ENCODE assay signal across 22 cellular contexts in genomic region chr13:20769091-20769490, GRCh38. TPM values are rescaled to one million over a fixed set of nuclear protein-coding genes. Genes with fewer than 3 reads are reported as not detected.
A peak's percentile ranks its signal among the peaks of the same experiment; 100 is the strongest.
DNase-seq lines count a peak whose midpoint lies in the region; ATAC-seq, FAIRE-seq and TF ChIP-seq lines count a peak whose summit lies in the region.
"Had no signal": no experiment of that assay in that cellular context is flagged by ENCODE, and none has a peak within 500 bp of the region (broad histone marks: within the 10 kb centered on the region; RNA-seq: fewer than 3 reads in every experiment).

No MANE protein-coding gene starts in this region.

- peaks cover 19% of the 10 kb centered on the region for H3K9me3 Mint-ChIP-seq in CD8-positive, alpha-beta T cell

- no peak overlapping the region for H2AFZ ChIP-seq in endothelial cell of umbilical vein (ENCODE audit: low read depth, low read length)

- peaks cover 7% of the 10 kb centered on the region for H3K9me3 ChIP-seq in CD8-positive, alpha-beta T cell (ENCODE audit: low read length)
- H3K9me3 ChIP-seq in endothelial cell of umbilical vein (replicated peaks; ENCODE audit: control insufficient read depth, insufficient read depth, low read length), result no peaks in the 10 kb centered on the region

- no peaks in the 10 kb centered on the region for H4K20me1 ChIP-seq in endothelial cell of umbilical vein (replicated peaks; ENCODE audit: control insufficient read depth, extremely low read depth, insufficient read depth, low read length)
- H4K20me1 ChIP-seq: BLaER1 treated with 17β-estradiol and CSF1 and Interleukin-3, amounts not matched to agents 10 nM and 100 nM had no signal

- no peaks in the 10 kb centered on the region for H3K36me3 ChIP-seq in CD8-positive, alpha-beta T cell (ENCODE audit: insufficient read depth, low read length)
- H3K36me3 ChIP-seq in endothelial cell of umbilical vein (ENCODE audit: control insufficient read depth in 2 of 2, extremely low read depth in 1 of 2, insufficient read depth in 2 of 2, low read length in 2 of 2), result no peaks in the 10 kb centered on the region

- peak overlapping the region; percentile 14 for H3K27ac Mint-ChIP-seq in CD8-positive, alpha-beta T cell

- POLR2A ChIA-PET in CD8-positive, alpha-beta T cell (lab: Charles Lee), result no interaction called here
- POLR2A ChIA-PET in endothelial cell of umbilical vein (lab: Charles Lee), result no interaction called here

- TF ChIP-seq CTCF in 22Rv1 (IDR thresholded peaks at IDR 0.05) (no peak), endothelial cell of umbilical vein (IDR thresholded peaks at IDR 0.05; ENCODE audit: extremely low read depth in 1 of 2, insufficient read depth in 1 of 2, low read depth in 1 of 2, low read length in 2 of 2) (no peak)
- TF ChIP-seq CTCF in CD8-positive, alpha-beta T cell (IDR thresholded peaks at IDR 0.05), result no peak

- H3K4me2 ChIP-seq in endothelial cell of umbilical vein (ENCODE audit: insufficient read depth, low read length), result no peak overlapping the region

- H3K27me3 ChIP-seq in CD8-positive, alpha-beta T cell (ENCODE audit: insufficient read depth, low read length), result no peaks in the 10 kb centered on the region
- no peaks in the 10 kb centered on the region for H3K27me3 ChIP-seq in endothelial cell of umbilical vein (ENCODE audit: control insufficient read depth in 2 of 2, insufficient read depth in 2 of 2, low read length in 2 of 2)
- H3K27me3 ChIP-seq: BLaER1 treated with 17β-estradiol and CSF1 and Interleukin-3, amounts not matched to agents 10 nM and 100 nM had no signal

- H3K4me3 Mint-ChIP-seq in CD8-positive, alpha-beta T cell, result no peak overlapping the region

- peak; percentile 69 for FAIRE-seq in endothelial cell of umbilical vein (lab: Jason Lieb, UNC)
- FAIRE-seq: GM12878, H54 had no signal

- peaks cover 42% of the 10 kb centered on the region for H3K36me3 Mint-ChIP-seq in CD8-positive, alpha-beta T cell

- ATAC-seq in CD8-positive, alpha-beta T cell, result no peak
- no peak for ATAC-seq in HG02973 (IDR thresholded peaks at IDR 0.05; ENCODE audit: unreplicated experiment)
- ATAC-seq in GM18520 (IDR thresholded peaks at IDR 0.05; ENCODE audit: unreplicated experiment), result no peak
- ATAC-seq: GM12878 had no signal

- CTCF ChIA-PET in CD8-positive, alpha-beta T cell (lab: Charles Lee), result interaction anchor here (1.6 kb wide), 1 partner anchor 59 kb away, joined by 4 read pairs; no protein-coding TSS in a partner anchor
- CTCF ChIA-PET in endothelial cell of umbilical vein (lab: Charles Lee), result interaction anchor here (2.1 kb wide), 1 partner anchor 58 kb away, joined by 7 read pairs; no protein-coding TSS in a partner anchor

- TF ChIP-seq POLR2A in endothelial cell of umbilical vein (IDR thresholded peaks at IDR 0.05; ENCODE audit: low read depth, low read length), result peak; percentile 41

- dilution Hi-C loops in endothelial cell of umbilical vein (cut with MboI; ENCODE audit: extremely low pct_ligation_motif_present, low sequenced_read_pairs), result no loop called here

- BruUV-seq in endothelial cell of umbilical vein (replicated peaks; lab: Mats Ljungman, UMichigan), result no TSS peak

- H3K4me3 ChIP-seq in CD8-positive, alpha-beta T cell (ENCODE audit: low read depth, low read length), result no peak overlapping the region
- H3K4me3 ChIP-seq in endothelial cell of umbilical vein (replicated peaks in 1 of 3; ENCODE audit: insufficient read depth in 1 of 3, low read depth in 1 of 3, low read length in 3 of 3), result no peak overlapping the region
- H3K4me3 ChIP-seq: GM12878 had no signal

- H3K27ac ChIP-seq in 22Rv1, result peak overlapping the region; percentile 45
- no peak overlapping the region for H3K27ac ChIP-seq in CD8-positive, alpha-beta T cell (ENCODE audit: low read depth, low read length)
- peak overlapping the region; percentile 31 for H3K27ac ChIP-seq in endothelial cell of umbilical vein (ENCODE audit: insufficient read depth, low read depth, low read length)
- H3K27ac ChIP-seq: BLaER1 treated with 17β-estradiol and CSF1 and Interleukin-3, amounts not matched to agents 10 nM and 100 nM had no signal

- H3K9me1 ChIP-seq in endothelial cell of umbilical vein (replicated peaks; ENCODE audit: control insufficient read depth, extremely low read depth, insufficient read depth, low read length), result no peaks in the 10 kb centered on the region

- peaks cover 24% of the 10 kb centered on the region for H3K4me1 Mint-ChIP-seq in CD8-positive, alpha-beta T cell (ENCODE audit: low read depth)

- peaks cover 13% of the 10 kb centered on the region for H3K4me1 ChIP-seq in CD8-positive, alpha-beta T cell (ENCODE audit: insufficient read depth, low read length)
- peaks cover 21% of the 10 kb centered on the region for H3K4me1 ChIP-seq in endothelial cell of umbilical vein (ENCODE audit: control insufficient read depth, extremely low read depth, insufficient read depth, low read length)

- DNase-seq in CD8-positive, alpha-beta T cell, result no peak
- DNase-seq in NCI-H146 (lab: John Stamatoyannopoulos, UW) (peak; percentile 21), endothelial cell of umbilical vein (ENCODE audit: low read depth, low spot score) (peak; percentile 94), islet precursor cell (no peak)
- DNase-seq in stimulated activated CD4-positive, alpha-beta T cell treated with anti-CD3 and anti-CD28 coated beads, Interleukin-4, amount 100 ng/mL, for 24 hours, result no peak
- DNase-seq: COR-L47; DMS 273 treated with DMSO at 0.1 percent for 48 hours; GDM1; Kasumi-1; NCI-H1092 treated with DMSO at 0.1 percent for 48 hours; NCI-H1694; NCI-H748 treated with DMSO at 0.1 percent for 48 hours; NK-92 treated with Interleukin-12 subunit alpha and Interleukin-12 subunit beta, amount 100 ng/mL, for 24 hours; OCI-M1; Right ventricle myocardium superior; SW 1271 had no signal

- H3K27me3 Mint-ChIP-seq in CD8-positive, alpha-beta T cell (ENCODE audit: low read depth), result no peaks in the 10 kb centered on the region

- H3K79me2 ChIP-seq in endothelial cell of umbilical vein (ENCODE audit: control insufficient read depth, insufficient read depth, low read length), result peaks cover 6% of the 10 kb centered on the region

- intact Hi-C loops in CD8-positive, alpha-beta T cell (cut with DNase I, micrococcal nuclease), result no loop called here
- intact Hi-C loops in endothelial cell of umbilical vein (cut with micrococcal nuclease), result loop anchor here (1.0 to 2.0 kb wide), 3 partner anchors 45 to 54 kb away; no protein-coding TSS in a partner anchor

- H3K9ac ChIP-seq in endothelial cell of umbilical vein (replicated peaks; ENCODE audit: extremely low read depth, insufficient read depth, low read length), result no peak overlapping the region
- H3K9ac ChIP-seq: BLaER1 treated with 17β-estradiol and CSF1 and Interleukin-3, amounts not matched to agents 10 nM and 100 nM had no signal

TF ChIP-seq in endothelial cell of umbilical vein, 7 proteins besides CTCF, POLR2A, EP300 and RAD21:
- TF ChIP-seq EZH2 (IDR thresholded peaks at IDR 0.05; ENCODE audit: borderline replicate concordance, low read depth, low read length, severe bottlenecking) (no peak), POLR2AphosphoS5 (IDR thresholded peaks at IDR 0.05; ENCODE audit: insufficient read depth, low read depth, low read length) (peak; percentile 55)

RNA-seq across cellular contexts. Expression of gene EEF1AKMT1, which starts 4.7 kb away (rescaled TPM):
- total RNA-seq in CD8-positive, alpha-beta T cell, result 1 to 10 TPM; 1.5 to 2.4 TPM
- 8.7 and 11.1 TPM in 2 replicates for total RNA-seq in endothelial cell of umbilical vein
- polyA plus RNA-seq in endothelial cell of umbilical vein, result 7.1 and 9.0 TPM in 2 replicates
- polyA plus RNA-seq in endothelial cell of umbilical vein (2011; cell fraction: cytosol; rRNA removed), result 9.3 and 10.5 TPM in 2 replicates
- 7.1 and 7.5 TPM in 2 replicates for polyA plus RNA-seq in endothelial cell of umbilical vein (2011; cell fraction: nucleus; rRNA removed)
- 20.7 and 30.0 TPM in 2 replicates for polyA plus RNA-seq in endothelial cell of umbilical vein (2012)
- 6.8 and 8.1 TPM in 2 replicates for polyA minus RNA-seq in endothelial cell of umbilical vein
- 1.7 TPM for polyA minus RNA-seq in endothelial cell of umbilical vein (2011; cell fraction: cytosol; rRNA and poly(A)+ RNA removed)
- 5.1 and 6.9 TPM in 2 replicates for polyA minus RNA-seq in endothelial cell of umbilical vein (2011; cell fraction: nucleus; rRNA and poly(A)+ RNA removed)

Comparison
In these comparisons a context has a peak if more than half of its experiments do, and no peak if none do; other contexts are left out.
1. DNase-seq: peak in NCI-H146 (single experiment) and endothelial cell of umbilical vein (single experiment); none in CD8-positive, alpha-beta T cell (0 of 7), islet precursor cell (single experiment) and stimulated activated CD4-positive, alpha-beta T cell treated with anti-CD3 and anti-CD28 coated beads, Interleukin-4, amount 100 ng/mL, for 24 hours (single experiment).